Comparison of ENCODE assay signal across 2 cellular contexts in genomic region chr1:78081980-78082860, GRCh38.
TF ChIP-seq lines count a peak whose summit lies in the region.

No MANE protein-coding gene starts in this region.

TF ChIP-seq in SK-N-SH, 30 proteins besides CTCF, POLR2A, EP300 and RAD21 (continued from another document):
- no peak for TF ChIP-seq FOXJ3 (CRISPR knock-in tag; IDR thresholded peaks at IDR 0.05)

TF ChIP-seq in SK-N-SH treated with all-trans-retinoic acid at 6 μM for 48 hours, 23 proteins besides CTCF, POLR2A, EP300 and RAD21 (continued from another document):
- TF ChIP-seq, protein P1, sequence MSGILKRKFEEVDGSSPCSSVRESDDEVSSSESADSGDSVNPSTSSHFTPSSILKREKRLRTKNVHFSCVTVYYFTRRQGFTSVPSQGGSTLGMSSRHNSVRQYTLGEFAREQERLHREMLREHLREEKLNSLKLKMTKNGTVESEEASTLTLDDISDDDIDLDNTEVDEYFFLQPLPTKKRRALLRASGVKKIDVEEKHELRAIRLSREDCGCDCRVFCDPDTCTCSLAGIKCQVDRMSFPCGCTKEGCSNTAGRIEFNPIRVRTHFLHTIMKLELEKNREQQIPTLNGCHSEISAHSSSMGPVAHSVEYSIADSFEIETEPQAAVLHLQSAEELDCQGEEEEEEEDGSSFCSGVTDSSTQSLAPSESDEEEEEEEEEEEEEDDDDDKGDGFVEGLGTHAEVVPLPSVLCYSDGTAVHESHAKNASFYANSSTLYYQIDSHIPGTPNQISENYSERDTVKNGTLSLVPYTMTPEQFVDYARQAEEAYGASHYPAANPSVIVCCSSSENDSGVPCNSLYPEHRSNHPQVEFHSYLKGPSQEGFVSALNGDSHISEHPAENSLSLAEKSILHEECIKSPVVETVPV (CRISPR knock-in tag; IDR thresholded peaks at IDR 0.05), result no peak
- no peak for TF ChIP-seq TOX (CRISPR knock-in tag; IDR thresholded peaks at IDR 0.05; ENCODE audit: borderline replicate concordance)
- no peak for TF ChIP-seq ZFP30 (CRISPR knock-in tag; IDR thresholded peaks at IDR 0.05)
- TF ChIP-seq ZC3H10 (CRISPR knock-in tag; IDR thresholded peaks at IDR 0.05), result no peak
- TF ChIP-seq ZNF8 (CRISPR knock-in tag; IDR thresholded peaks at IDR 0.05), result no peak
- no peak for TF ChIP-seq ZFP3 (CRISPR knock-in tag; IDR thresholded peaks at IDR 0.05)
- no peak for TF ChIP-seq ZNF70 (CRISPR knock-in tag; IDR thresholded peaks at IDR 0.05)
- no peak for TF ChIP-seq ARNTL (CRISPR knock-in tag; IDR thresholded peaks at IDR 0.05; ENCODE audit: borderline replicate concordance, low read depth)
- no peak for TF ChIP-seq PATZ1 (CRISPR knock-in tag; IDR thresholded peaks at IDR 0.05; ENCODE audit: borderline replicate concordance)
TF ChIP-seq in SK-N-SH treated with all-trans-retinoic acid at 6 μM for 48 hours: peak in this region for 0.
